In genomic region chr22:50672041-50672440, GRCh38 we compare ENCODE assay signal across 1 cellular context.
TF ChIP-seq lines count a peak whose summit lies in the region.

No MANE protein-coding gene starts in this region.

TF ChIP-seq in endothelial cell of umbilical vein, 7 proteins besides CTCF, POLR2A, EP300 and RAD21:
- TF ChIP-seq MAX (IDR thresholded peaks at IDR 0.05; ENCODE audit: insufficient read depth, insufficient read length) (no peak), FOS (IDR thresholded peaks at IDR 0.05; ENCODE audit: borderline replicate concordance, insufficient read depth, low read length) (no peak), EZH2 (IDR thresholded peaks at IDR 0.05; ENCODE audit: borderline replicate concordance, low read depth, low read length, severe bottlenecking) (no peak), JUN (IDR thresholded peaks at IDR 0.05; ENCODE audit: borderline replicate concordance, insufficient read depth, insufficient read length, low read depth) (no peak), GATA2 (IDR thresholded peaks at IDR 0.05; ENCODE audit: insufficient read depth, insufficient read length, low read depth, low read length) (no peak), MYC (IDR thresholded peaks at IDR 0.05; ENCODE audit: low read depth, low read length) (no peak)
